6 cellular contexts compared by ENCODE assay signal in the genomic region with DNA sequence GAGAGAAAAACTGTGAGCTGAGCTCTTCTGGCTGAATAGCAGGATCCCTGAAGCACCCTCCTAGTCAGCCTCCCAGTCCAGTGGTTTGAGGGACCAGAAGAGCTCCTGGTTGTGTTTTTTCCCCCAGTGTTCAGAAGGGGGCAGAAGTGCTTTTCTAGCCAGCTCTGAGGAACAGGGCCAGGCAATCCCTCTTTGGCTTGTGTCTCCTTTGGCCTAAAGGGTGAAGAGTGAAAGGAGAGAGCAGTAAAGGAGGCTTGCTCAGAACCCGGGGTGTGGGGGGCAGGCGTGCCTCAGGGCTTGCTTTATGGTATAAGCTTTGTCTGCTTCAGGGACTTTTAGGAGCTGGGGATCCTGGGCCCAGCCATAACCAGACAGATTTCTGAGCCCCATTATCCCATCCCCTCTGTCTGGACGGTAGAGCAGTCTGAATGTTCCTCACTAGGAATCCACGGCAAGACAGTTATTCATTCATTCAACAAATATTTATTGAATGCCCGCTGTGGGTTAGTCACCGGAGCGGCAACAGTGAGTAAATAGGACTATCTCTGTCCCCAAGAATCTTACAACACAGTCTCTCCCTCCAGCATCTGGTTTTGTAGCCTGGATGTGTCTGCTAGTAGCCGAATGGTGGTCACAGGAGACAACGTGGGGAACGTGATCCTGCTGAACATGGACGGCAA. TPM values are rescaled to one million over a fixed set of nuclear protein-coding genes. Genes with fewer than 3 reads are reported as not detected.
DNase-seq lines count a peak whose midpoint lies in the region; TF ChIP-seq lines count a peak whose summit lies in the region.

No MANE protein-coding gene starts in this region.

- peak overlapping the region; percentile 90 for H3K27ac Mint-ChIP-seq in activated CD4-positive, alpha-beta T cell treated with anti-CD3 and anti-CD28 coated beads, Interleukin-2, amount 10 ng/mL, durations not matched to agents 24 days and 14 days
- peak overlapping the region; percentile 83 for H3K27ac Mint-ChIP-seq in neural crest cell (ENCODE audit: unreplicated experiment)

- H3K36me3 Mint-ChIP-seq in activated CD4-positive, alpha-beta T cell treated with anti-CD3 and anti-CD28 coated beads, Interleukin-2, amount 10 ng/mL, durations not matched to agents 24 days and 14 days (ENCODE audit: low read depth): peaks cover 50% of the 10 kb centered on the region
- H3K36me3 Mint-ChIP-seq in neural crest cell (ENCODE audit: low read depth): peaks cover 4% of the 10 kb centered on the region

- CTCF ChIA-PET in HEK293T (lab: Yijun Ruan, JAX): interaction anchor here (0.9 to 1.1 kb wide), 4 partner anchors 11 to 121 kb away, joined by 3 to 4 read pairs (median 3); no protein-coding TSS in a partner anchor

- DNase-seq in activated CD4-positive, alpha-beta T cell treated with anti-CD3 and anti-CD28 coated beads, Interleukin-2, amount 10 ng/mL, durations not matched to agents 24 days and 14 days: peak; percentile 74
- DNase-seq in activated CD4-positive, alpha-beta T cell treated with anti-CD3 and anti-CD28 coated beads for 4 hours: no peak
- peak; percentile 64 for DNase-seq in amniotic epithelial cell (ENCODE audit: low read depth)
- DNase-seq in neural crest cell (ENCODE audit: low read depth, low spot score): no peak
- DNase-seq in HEK293T (ENCODE audit: extremely low spot score): no peak
- DNase-seq in HuH-7.5 (ENCODE audit: low spot score): no peak

- intact Hi-C loops in activated CD4-positive, alpha-beta T cell treated with anti-CD3 and anti-CD28 coated beads, Interleukin-2, amount 10 ng/mL, durations not matched to agents 24 days and 14 days (cut with micrococcal nuclease): no loop called here

- H3K27me3 Mint-ChIP-seq in activated CD4-positive, alpha-beta T cell treated with anti-CD3 and anti-CD28 coated beads, Interleukin-2, amount 10 ng/mL, durations not matched to agents 24 days and 14 days: no peaks in the 10 kb centered on the region
- H3K27me3 Mint-ChIP-seq in neural crest cell (ENCODE audit: low read depth): peaks cover 4% of the 10 kb centered on the region

- H3K4me3 Mint-ChIP-seq in activated CD4-positive, alpha-beta T cell treated with anti-CD3 and anti-CD28 coated beads, Interleukin-2, amount 10 ng/mL, durations not matched to agents 24 days and 14 days: peak overlapping the region; percentile 72
- no peak overlapping the region for H3K4me3 Mint-ChIP-seq in neural crest cell

- POLR2A ChIA-PET in HEK293T (lab: Yijun Ruan, JAX): interaction anchor here (0.6 to 5.9 kb wide), 7 partner anchors 9 to 121 kb away, joined by 3 to 41 read pairs (median 3); a partner anchor contains a TSS

- peaks cover 22% of the 10 kb centered on the region for H3K4me1 Mint-ChIP-seq in activated CD4-positive, alpha-beta T cell treated with anti-CD3 and anti-CD28 coated beads, Interleukin-2, amount 10 ng/mL, durations not matched to agents 24 days and 14 days
- peaks cover 19% of the 10 kb centered on the region for H3K4me1 Mint-ChIP-seq in neural crest cell

- no peak for TF ChIP-seq CTCF in neural crest cell (conservative IDR thresholded peaks at IDR 0.05)

- H3K9me3 Mint-ChIP-seq in activated CD4-positive, alpha-beta T cell treated with anti-CD3 and anti-CD28 coated beads, Interleukin-2, amount 10 ng/mL, durations not matched to agents 24 days and 14 days: no peaks in the 10 kb centered on the region
- no peaks in the 10 kb centered on the region for H3K9me3 Mint-ChIP-seq in neural crest cell

TF ChIP-seq in HEK293T, 16 proteins besides CTCF, POLR2A, EP300 and RAD21:
- no peak for TF ChIP-seq FOXM1 (IDR thresholded peaks at IDR 0.05; ENCODE audit: borderline replicate concordance)
- TF ChIP-seq LEF1 (IDR thresholded peaks at IDR 0.05; ENCODE audit: borderline replicate concordance): no peak
- no peak for TF ChIP-seq TARDBP (IDR thresholded peaks at IDR 0.05)
- TF ChIP-seq FOXK2 (IDR thresholded peaks at IDR 0.05): no peak
- no peak for TF ChIP-seq ARNT (IDR thresholded peaks at IDR 0.05)
- no peak for TF ChIP-seq HDGF (IDR thresholded peaks at IDR 0.05; ENCODE audit: borderline replicate concordance)
- no peak for TF ChIP-seq ELF4 (IDR thresholded peaks at IDR 0.05)
- no peak for TF ChIP-seq FOXA1 (IDR thresholded peaks at IDR 0.05)
- TF ChIP-seq, protein P1, sequence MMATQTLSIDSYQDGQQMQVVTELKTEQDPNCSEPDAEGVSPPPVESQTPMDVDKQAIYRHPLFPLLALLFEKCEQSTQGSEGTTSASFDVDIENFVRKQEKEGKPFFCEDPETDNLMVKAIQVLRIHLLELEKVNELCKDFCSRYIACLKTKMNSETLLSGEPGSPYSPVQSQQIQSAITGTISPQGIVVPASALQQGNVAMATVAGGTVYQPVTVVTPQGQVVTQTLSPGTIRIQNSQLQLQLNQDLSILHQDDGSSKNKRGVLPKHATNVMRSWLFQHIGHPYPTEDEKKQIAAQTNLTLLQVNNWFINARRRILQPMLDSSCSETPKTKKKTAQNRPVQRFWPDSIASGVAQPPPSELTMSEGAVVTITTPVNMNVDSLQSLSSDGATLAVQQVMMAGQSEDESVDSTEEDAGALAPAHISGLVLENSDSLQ (IDR thresholded peaks at IDR 0.05): no peak

RNA-seq across cellular contexts. Expression of a gene that starts 14.5 kb away (rescaled TPM):
- total RNA-seq in activated CD4-positive, alpha-beta T cell treated with anti-CD3 and anti-CD28 coated beads, Interleukin-2, amount 10 ng/mL, durations not matched to agents 24 days and 14 days: 24.8 and 27.6 TPM in 2 replicates
- total RNA-seq in neural crest cell: 41.0 and 41.7 TPM in 2 replicates

RNA-seq across cellular contexts. Expression of a gene that starts 19.4 kb away (rescaled TPM):
- total RNA-seq in activated CD4-positive, alpha-beta T cell treated with anti-CD3 and anti-CD28 coated beads, Interleukin-2, amount 10 ng/mL, durations not matched to agents 24 days and 14 days: 148 and 157 TPM in 2 replicates
- 32.2 and 33.9 TPM in 2 replicates for total RNA-seq in neural crest cell

RNA-seq across cellular contexts. Expression of a gene that starts 23.7 kb away (rescaled TPM):
- total RNA-seq in activated CD4-positive, alpha-beta T cell treated with anti-CD3 and anti-CD28 coated beads, Interleukin-2, amount 10 ng/mL, durations not matched to agents 24 days and 14 days: 7.6 and 15.4 TPM in 2 replicates
- total RNA-seq in neural crest cell: 15.2 and 19.1 TPM in 2 replicates

RNA-seq across cellular contexts. Expression of a gene that starts 35.8 kb away (rescaled TPM):
- total RNA-seq in activated CD4-positive, alpha-beta T cell treated with anti-CD3 and anti-CD28 coated beads, Interleukin-2, amount 10 ng/mL, durations not matched to agents 24 days and 14 days: 78.5 and 80.7 TPM in 2 replicates
- total RNA-seq in neural crest cell: 56.2 and 59.2 TPM in 2 replicates

RNA-seq across cellular contexts. Expression of a gene that starts 47.9 kb away (rescaled TPM):
- 14.3 and 16.4 TPM in 2 replicates for total RNA-seq in activated CD4-positive, alpha-beta T cell treated with anti-CD3 and anti-CD28 coated beads, Interleukin-2, amount 10 ng/mL, durations not matched to agents 24 days and 14 days
- total RNA-seq in neural crest cell: 56.4 and 57.0 TPM in 2 replicates

Comparison
In these comparisons a context has a peak if more than half of its experiments do, and no peak if none do; other contexts are left out.
1. DNase-seq: peak in activated CD4-positive, alpha-beta T cell treated with anti-CD3 and anti-CD28 coated beads, Interleukin-2, amount 10 ng/mL, durations not matched to agents 24 days and 14 days (single experiment) and amniotic epithelial cell (single experiment); none in activated CD4-positive, alpha-beta T cell treated with anti-CD3 and anti-CD28 coated beads for 4 hours (0 of 2), neural crest cell (single experiment), HEK293T (single experiment) and HuH-7.5 (single experiment).